In the genomic region with DNA sequence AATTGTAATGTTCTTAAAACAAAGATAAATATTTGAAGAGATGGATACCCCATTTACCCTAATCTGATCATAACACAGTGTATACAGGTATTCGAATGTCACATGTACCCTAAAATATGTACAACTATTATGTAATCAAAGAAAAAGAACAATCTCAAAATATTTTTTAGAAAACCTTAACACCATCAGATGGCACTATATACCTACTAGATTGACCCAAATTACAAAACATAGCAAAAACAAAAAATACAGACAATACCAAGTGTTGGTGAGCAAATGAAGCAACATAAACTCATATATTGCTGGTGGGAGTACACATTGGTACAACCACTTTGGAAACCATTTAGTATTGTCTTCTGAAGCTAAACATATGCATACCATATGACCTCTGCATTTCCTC, we compare ENCODE assay signal across 24 cellular contexts. TPM values are rescaled to one million over a fixed set of nuclear protein-coding genes. Genes with fewer than 3 reads are reported as not detected.
"Had no signal": no experiment of that assay in that cellular context is flagged by ENCODE, and none has a peak within 500 bp of the region (broad histone marks: within the 10 kb centered on the region; RNA-seq: fewer than 3 reads in every experiment).

No MANE protein-coding gene starts in this region.

- H3K4me2 ChIP-seq: neural progenitor cell had no signal

- H3K4me1 ChIP-seq: body of pancreas, neural progenitor cell had no signal

- DNase-seq: activated CD4-positive, alpha-beta T cell treated with anti-CD3 and anti-CD28 coated beads for 1 hour; activated CD4-positive, alpha-beta T cell treated with anti-CD3 and anti-CD28 coated beads, Interleukin-2, amount 50 U/mL, for 1 hour; activated CD8-positive, alpha-beta T cell treated with anti-CD3 and anti-CD28 coated beads, Interleukin-2, amount 10 ng/mL, durations not matched to agents 7 days and 5 days; activated gamma-delta T cell; activated naive CD4-positive, alpha-beta T cell treated with anti-CD3 and anti-CD28 coated beads, Interleukin-2, amount 50 U/mL, for 16 hours; activated naive CD8-positive, alpha-beta T cell treated with anti-CD3 and anti-CD28 coated beads, Interleukin-2, amount 50 U/mL, for 24 hours; body of pancreas; foreskin fibroblast; kidney glomerular epithelial cell; left ventricle myocardium inferior; mammary epithelial cell; naive thymus-derived CD8-positive, alpha-beta T cell; retina; stimulated activated CD4-positive, alpha-beta T cell treated with anti-CD3 and anti-CD28 coated beads, Interleukin-4, amount 100 ng/mL, for 24 hours; stimulated activated naive CD4-positive, alpha-beta T cell treated with Interleukin-2 at 50 U/mL for 16 hours; upper lobe of right lung had no signal

- H3K9me3 ChIP-seq: body of pancreas, thoracic aorta, upper lobe of right lung had no signal

- FAIRE-seq: endometrium, TTC549 had no signal

- H3K36me3 ChIP-seq: cardiac muscle cell, neural progenitor cell, thoracic aorta, upper lobe of right lung had no signal

- H3K4me3 ChIP-seq: body of pancreas, cardiac muscle cell, left ventricle myocardium inferior, neural progenitor cell, thoracic aorta, upper lobe of right lung had no signal

- H3K9ac ChIP-seq: neural progenitor cell had no signal

- H2AFZ ChIP-seq: neural progenitor cell had no signal

- H3K27me3 ChIP-seq: body of pancreas, cardiac muscle cell, neural progenitor cell, upper lobe of right lung had no signal

- H3K27ac ChIP-seq: body of pancreas, cardiac muscle cell, left ventricle myocardium inferior, neural progenitor cell, upper lobe of right lung had no signal

- ATAC-seq: activated CD8-positive, alpha-beta T cell treated with anti-CD3 and anti-CD28 coated beads, Interleukin-2, amount 10 ng/mL, durations not matched to agents 7 days and 5 days; activated naive CD8-positive, alpha-beta T cell treated with anti-CD3 and anti-CD28 coated beads, Interleukin-2, amount 50 U/mL, for 24 hours; body of pancreas; naive thymus-derived CD8-positive, alpha-beta T cell; upper lobe of right lung had no signal

RNA-seq across cellular contexts. Expression of a gene that starts 55.6 kb away (rescaled TPM):
- total RNA-seq: activated CD8-positive, alpha-beta T cell treated with anti-CD3 and anti-CD28 coated beads, Interleukin-2, amount 10 ng/mL, durations not matched to agents 7 days and 5 days; epithelial cell of proximal tubule; naive thymus-derived CD8-positive, alpha-beta T cell; osteoblast had no signal
- polyA plus RNA-seq: fibroblast of lung, mammary epithelial cell had no signal
